ENCODE assay signal across 1 cellular context in genomic region chr3:50227390-50228183, GRCh38.
TF ChIP-seq lines count a peak whose summit lies in the region.

No MANE protein-coding gene starts in this region.

TF ChIP-seq in WTC11, 78 proteins besides CTCF, POLR2A, EP300 and RAD21 (continued from another document):
- TF ChIP-seq IRF1 (CRISPR knock-in tag; IDR thresholded peaks at IDR 0.05) (no peak), PREB (CRISPR knock-in tag; IDR thresholded peaks at IDR 0.05; ENCODE audit: borderline replicate concordance) (no peak), ZNF263 (CRISPR knock-in tag; IDR thresholded peaks at IDR 0.05; ENCODE audit: low read depth) (no peak), GRHL2 (CRISPR knock-in tag; IDR thresholded peaks at IDR 0.05; ENCODE audit: insufficient replicate concordance, severe bottlenecking) (no peak), HMGA2 (CRISPR knock-in tag; IDR thresholded peaks at IDR 0.05) (no peak), FOXJ3 (CRISPR knock-in tag; IDR thresholded peaks at IDR 0.05; ENCODE audit: borderline replicate concordance) (no peak), CDX4 (CRISPR knock-in tag; IDR thresholded peaks at IDR 0.05; ENCODE audit: borderline replicate concordance) (no peak), SP1 (CRISPR knock-in tag; conservative IDR thresholded peaks at IDR 0.05) (peak; percentile 97), MAX (CRISPR knock-in tag; IDR thresholded peaks at IDR 0.05) (no peak), ZNF671 (CRISPR knock-in tag; IDR thresholded peaks at IDR 0.05) (no peak), GTF2I (CRISPR knock-in tag; conservative IDR thresholded peaks at IDR 0.05) (no peak), SMAD4 (CRISPR knock-in tag; IDR thresholded peaks at IDR 0.05) (no peak), ATF1 (CRISPR knock-in tag; IDR thresholded peaks at IDR 0.05) (no peak), ZNF416 (CRISPR knock-in tag; IDR thresholded peaks at IDR 0.05) (no peak), CBFB (CRISPR knock-in tag; IDR thresholded peaks at IDR 0.05; ENCODE audit: low read depth) (peak; percentile 85; the same call in 1 of the 2 replicates), ZBTB43 (CRISPR knock-in tag; IDR thresholded peaks at IDR 0.05) (no peak), RELA (CRISPR knock-in tag; IDR thresholded peaks at IDR 0.05; ENCODE audit: borderline replicate concordance) (no peak), ZSCAN18 (CRISPR knock-in tag; IDR thresholded peaks at IDR 0.05) (no peak), STAT6 (CRISPR knock-in tag; conservative IDR thresholded peaks at IDR 0.05; ENCODE audit: low read depth) (no peak), TEAD1 (CRISPR knock-in tag; IDR thresholded peaks at IDR 0.05) (no peak), USF2 (CRISPR knock-in tag; IDR thresholded peaks at IDR 0.05) (0 out of 2 replicates have a peak, but pooled peaks have one; percentile 26), ESRRA (CRISPR knock-in tag; IDR thresholded peaks at IDR 0.05; ENCODE audit: borderline replicate concordance) (no peak), JAZF1 (CRISPR knock-in tag; IDR thresholded peaks at IDR 0.05) (no peak), MXD4 (CRISPR knock-in tag; IDR thresholded peaks at IDR 0.05; ENCODE audit: borderline replicate concordance) (no peak), OVOL2 (CRISPR knock-in tag; IDR thresholded peaks at IDR 0.05; ENCODE audit: borderline replicate concordance) (no peak), ARID4B (CRISPR knock-in tag; IDR thresholded peaks at IDR 0.05; ENCODE audit: borderline replicate concordance) (no peak; the same call in 1 of the 2 replicates), TP53 (CRISPR knock-in tag; IDR thresholded peaks at IDR 0.05) (peak; percentile 81; the same call in 1 of the 2 replicates), ATF2 (CRISPR knock-in tag; IDR thresholded peaks at IDR 0.05; ENCODE audit: borderline replicate concordance, low read depth) (no peak), ERG (CRISPR knock-in tag; IDR thresholded peaks at IDR 0.05) (no peak), ZNF423 (CRISPR knock-in tag; IDR thresholded peaks at IDR 0.05) (peak; percentile 80), ZNF396 (CRISPR knock-in tag; IDR thresholded peaks at IDR 0.05; ENCODE audit: borderline replicate concordance) (no peak), ZNF138 (CRISPR knock-in tag; conservative IDR thresholded peaks at IDR 0.05) (peak; percentile 71; the same call in 1 of the 2 replicates), FOXP4 (CRISPR knock-in tag; IDR thresholded peaks at IDR 0.05) (no peak)
